In genomic region chr3:195271116-195271858, GRCh38 we compare ENCODE assay signal across 8 cellular contexts. TPM values are rescaled to one million over a fixed set of nuclear protein-coding genes. Genes with fewer than 3 reads are reported as not detected.
A peak's percentile ranks its signal among the peaks of the same experiment; 100 is the strongest.
DNase-seq lines count a peak whose midpoint lies in the region; ATAC-seq and TF ChIP-seq lines count a peak whose summit lies in the region.

Gene XXYLT1, minus strand, starts transcription at chr3:195271159. Its CDS starts 101 bp downstream, at chr3:195271058.

- peak within 1 kb of the TSS; percentile 95 for H3K4me3 Mint-ChIP-seq in CD4-positive, alpha-beta T cell

- POLR2A ChIA-PET in CD4-positive, alpha-beta T cell (lab: Charles Lee): interaction anchor here (0.6 to 2.9 kb wide), 20 partner anchors 9 to 599 kb away, joined by 3 to 36 read pairs (median 6); partner anchors contain the start of genes ACAP2, FAM43A, LSG1 and PPP1R2

- H3K4me3 ChIP-seq in dorsolateral prefrontal cortex (peak within 1 kb of the TSS; percentile 72 to 98 (median 89)), lower leg skin (ENCODE audit: low read depth, poor library complexity, severe bottlenecking) (peak within 1 kb of the TSS; percentile 51)

- TF ChIP-seq POLR2A in lower leg skin (IDR thresholded peaks at IDR 0.05): no peak

- peak; percentile 84 for ATAC-seq in CD4-positive, alpha-beta T cell (ENCODE audit: poor library complexity)
- ATAC-seq in GM19438 (IDR thresholded peaks at IDR 0.05; ENCODE audit: low read depth, unreplicated experiment) (peak; percentile 78), HG03565 (IDR thresholded peaks at IDR 0.05; ENCODE audit: unreplicated experiment) (peak; percentile 64)

- H3K4me1 Mint-ChIP-seq in CD4-positive, alpha-beta T cell (ENCODE audit: low read depth): peaks cover 15% of the 10 kb centered on the region

- H3K27ac ChIP-seq in CD4-positive, alpha-beta T cell (ENCODE audit: low read depth, low read length): peak within 1 kb of the TSS; percentile 38
- H3K27ac ChIP-seq in dorsolateral prefrontal cortex: peak within 1 kb of the TSS; percentile 53 to 97 (median 91)

- no peaks in the 10 kb centered on the region for H3K9me3 ChIP-seq in CD4-positive, alpha-beta T cell (ENCODE audit: control insufficient read depth, low read length)

- H3K36me3 Mint-ChIP-seq in CD4-positive, alpha-beta T cell (ENCODE audit: low read depth): no peaks in the 10 kb centered on the region

- intact Hi-C loops in CD4-positive, alpha-beta T cell (cut with DNase I, micrococcal nuclease): loop anchor here (1.0 to 10.0 kb wide), 9 partner anchors 11 to 636 kb away; partner anchors contain the start of genes ACAP2 (in 2 of the 2) and PPP1R2 (in 1 of the 2)
- intact Hi-C loops in dorsolateral prefrontal cortex (cut with DNase I) (loop anchor here (1.0 to 2.0 kb wide), 2 partner anchors 172 to 251 kb away; partner anchors contain the start of gene ACAP2 (in 2 of the 2)), lower leg skin (cut with DNase I; ENCODE audit: low total_unique reads) (loop anchor here (2.0 kb wide), 1 partner anchor 250 kb away; no protein-coding TSS in a partner anchor)

- no peaks in the 10 kb centered on the region for H3K27me3 ChIP-seq in CD4-positive, alpha-beta T cell (ENCODE audit: control insufficient read depth, insufficient read depth, low read length)
- no peaks in the 10 kb centered on the region for H3K27me3 ChIP-seq in dorsolateral prefrontal cortex

- H3K27me3 Mint-ChIP-seq in CD4-positive, alpha-beta T cell: no peaks in the 10 kb centered on the region

- peak; percentile 88 for TF ChIP-seq CTCF in CD4-positive, alpha-beta T cell (IDR thresholded peaks at IDR 0.05)
- TF ChIP-seq CTCF in dorsolateral prefrontal cortex (IDR thresholded peaks at IDR 0.05 in 54 of 56, conservative IDR thresholded peaks at IDR 0.05 in 2 of 56; ENCODE audit: low read depth in 1 of 56, partially characterized antibody in 56 of 56): peak; percentile 81 to 99 (median 96)
- TF ChIP-seq CTCF in lower leg skin (IDR thresholded peaks at IDR 0.05): peak in 1 of 3 donors; percentile 86

- peak within 1 kb of the TSS; percentile 80 for H3K27ac Mint-ChIP-seq in CD4-positive, alpha-beta T cell

- H3K9me3 Mint-ChIP-seq in CD4-positive, alpha-beta T cell: no peaks in the 10 kb centered on the region

- CTCF ChIA-PET in CD4-positive, alpha-beta T cell (lab: Charles Lee): interaction anchor here (0.6 to 3.1 kb wide), 36 partner anchors 10 to 642 kb away, joined by 3 to 62 read pairs (median 4); partner anchors contain the start of gene LSG1

- WGBS in lower leg skin, 2 donors: 1% methylated on average over 33 to 39 of the region's 62 CpGs

- peak; percentile 82 to 92 (median 86) for DNase-seq in CD4-positive, alpha-beta T cell
- DNase-seq in NCI-H748 (lab: John Stamatoyannopoulos, UW; ENCODE audit: unreplicated experiment) (peak; percentile 87), dorsolateral prefrontal cortex (peak; percentile 81 to 94 (median 84)), lower leg skin (ENCODE audit: low spot score in 2 of 2) (peak; percentile 83 to 97)
- DNase-seq in activated CD4-positive, alpha-beta T cell treated with anti-CD3 and anti-CD28 coated beads, Interleukin-2, amount 50 U/mL, for 48 hours: peak; percentile 92 to 93
- DNase-seq in stimulated activated CD4-positive, alpha-beta T cell treated with anti-CD3 and anti-CD28 coated beads, Interleukin-4, amount 100 ng/mL, for 4 hours: peak; percentile 87 to 91

RNA-seq across cellular contexts. Expression of gene XXYLT1, which starts in this region (rescaled TPM):
- total RNA-seq in CD4-positive, alpha-beta T cell: 1 to 10 TPM; 3.1 to 3.7 TPM
- total RNA-seq in dorsolateral prefrontal cortex: 10 to 100 TPM in 110 of 120 experiments, 1 to 10 TPM in 10; 7.2 to 19.3 (median 13.0) TPM
- total RNA-seq in lower leg skin: 10 to 100 TPM in 3 of 4 donors, 1 to 10 TPM in 1; 9.7 to 30.1 (median 17.7) TPM

Comparison
In these comparisons a context has a peak if more than half of its experiments do, and no peak if none do; other contexts are left out.
1. Peak in every context shown above with its lines: DNase-seq, ATAC-seq, H3K4me3 ChIP-seq and H3K27ac ChIP-seq.